In the genomic region with DNA sequence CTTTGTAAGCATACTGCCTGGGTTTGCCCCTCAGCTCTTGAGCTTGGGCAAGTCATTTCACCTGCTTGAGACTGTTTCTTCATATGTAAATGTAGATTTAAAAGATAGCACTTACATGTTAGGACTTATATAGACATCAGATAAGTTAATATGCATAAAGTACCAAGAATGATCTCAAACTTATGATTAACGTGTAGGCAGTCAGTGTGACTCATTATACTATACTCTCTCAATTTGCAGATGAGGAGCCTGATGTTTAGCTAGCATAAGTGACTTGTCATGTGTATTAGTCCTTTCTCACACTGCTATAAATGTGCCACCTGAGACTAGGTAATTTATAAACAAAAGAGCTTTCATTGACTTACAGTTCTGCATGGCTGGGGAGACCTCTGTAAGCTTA, we compare ENCODE assay signal across 21 cellular contexts.
"Had no signal": no experiment of that assay in that cellular context is flagged by ENCODE, and none has a peak within 500 bp of the region (broad histone marks: within the 10 kb centered on the region; RNA-seq: fewer than 3 reads in every experiment).

No MANE protein-coding gene starts in this region.

- H3K4me1 ChIP-seq: adrenal gland had no signal

- ATAC-seq: activated CD8-positive, alpha-beta T cell treated with anti-CD3 and anti-CD28 coated beads, Interleukin-2, amount 10 ng/mL, durations not matched to agents 7 days and 5 days; K562; PC-3; WTC11 had no signal

- DNase-seq: activated CD4-positive, alpha-beta T cell treated with anti-CD3 and anti-CD28 coated beads for 48 hours; activated CD4-positive, alpha-beta T cell treated with anti-CD3 and anti-CD28 coated beads, Interleukin-2, amount 50 U/mL, for 4 hours; activated CD4-positive, CD25-positive, alpha-beta regulatory T cell treated with anti-CD3 and anti-CD28 coated beads, Interleukin-2, amount 50 U/mL, for 72 hours; activated CD8-positive, alpha-beta memory T cell treated with anti-CD3 and anti-CD28 coated beads, Interleukin-2, amount 50 U/mL, for 48 hours; activated CD8-positive, alpha-beta T cell treated with anti-CD3 and anti-CD28 coated beads, Interleukin-2, amount 10 ng/mL, durations not matched to agents 7 days and 5 days; activated naive CD4-positive, alpha-beta T cell treated with anti-CD3 and anti-CD28 coated beads, Interleukin-2, amount 50 U/mL, for 16 hours; activated naive CD8-positive, alpha-beta T cell treated with anti-CD3 and anti-CD28 coated beads, Interleukin-2, amount 10 ng/mL, durations not matched to agents 7 days and 5 days; activated T-cell treated with anti-CD3 and anti-CD28 coated beads, Interleukin-2, amount 50 U/mL, for 1 hour; adrenal gland; anterior cingulate cortex; Karpas-422; NCI-H1048; NCI-H187 treated with DMSO at 0.1 percent for 48 hours; NCI-H2081 treated with DMSO at 0.1 percent for 48 hours; NCI-H345; NCI-H510A; NCI-H526 treated with DMSO at 0.1 percent for 48 hours; PC-3; SHP77 treated with DMSO at 0.1 percent for 48 hours had no signal

- H3K27me3 ChIP-seq: adrenal gland had no signal

- H3K27ac ChIP-seq: adrenal gland had no signal
